ENCODE assay signal across 1 cellular context in genomic region chr12:53463802-53464375, GRCh38.
TF ChIP-seq lines count a peak whose summit lies in the region.

No MANE protein-coding gene starts in this region.

TF ChIP-seq in GM12878, 131 proteins besides CTCF, POLR2A, EP300 and RAD21:
- no peak for TF ChIP-seq ZNF687 (IDR thresholded peaks at IDR 0.05)
- no peak for TF ChIP-seq KLF5 (IDR thresholded peaks at IDR 0.05; ENCODE audit: partially characterized antibody)
- TF ChIP-seq FOXM1 (IDR thresholded peaks at IDR 0.05; ENCODE audit: low read depth, low read length) = no peak
- no peak for TF ChIP-seq MXI1 (IDR thresholded peaks at IDR 0.05; ENCODE audit: low read depth, low read length)
- TF ChIP-seq GATAD2B (conservative IDR thresholded peaks at IDR 0.05; ENCODE audit: low read depth) = no peak
- no peak for TF ChIP-seq GABPA (IDR thresholded peaks at IDR 0.05; ENCODE audit: low read depth)
TF ChIP-seq in GM12878: peak in this region for 0.
